Comparison of ENCODE assay signal across 32 cellular contexts in genomic region chr5:158858011-158858410, GRCh38.
DNase-seq lines count a peak whose midpoint lies in the region; ATAC-seq and TF ChIP-seq lines count a peak whose summit lies in the region.
"Had no signal": no experiment of that assay in that cellular context is flagged by ENCODE, and none has a peak within 500 bp of the region (broad histone marks: within the 10 kb centered on the region; RNA-seq: fewer than 3 reads in every experiment).

No MANE protein-coding gene starts in this region.

- H3K27ac ChIP-seq in BLaER1 treated with 17β-estradiol and CSF1 and Interleukin-3, amounts not matched to agents 10 nM and 100 nM = peak overlapping the region in 2 of 11 experiments; percentile 6 to 68; a peak in 2 of 22 replicates
- H3K27ac ChIP-seq in HEK293 (ENCODE audit: extremely low read depth, low read depth, low read length) = no peak overlapping the region
- H3K27ac ChIP-seq: C4-2B, cardiac muscle cell, colonic mucosa, left ventricle myocardium inferior, PC-9, tibial artery, vagina had no signal

- peaks cover 4 to 98% (median 63%) of the 10 kb centered on the region in 11 experiments; a peak in 18 of 22 replicates for H3K36me3 ChIP-seq in BLaER1 treated with 17β-estradiol and CSF1 and Interleukin-3, amounts not matched to agents 10 nM and 100 nM
- no peaks in the 10 kb centered on the region for H3K36me3 ChIP-seq in HEK293 (ENCODE audit: control insufficient read depth in 2 of 2, insufficient read depth in 1 of 2, low read length in 2 of 2)
- H3K36me3 ChIP-seq: cardiac muscle cell, colonic mucosa, left ventricle myocardium inferior, tibial artery, vagina had no signal

- no peaks in the 10 kb centered on the region; a peak in 1 of 22 replicates for H3K9me3 ChIP-seq in BLaER1 treated with 17β-estradiol and CSF1 and Interleukin-3, amounts not matched to agents 10 nM and 100 nM (replicated peaks in 1 of 11)
- H3K9me3 ChIP-seq in HEK293 (ENCODE audit: control insufficient read depth, insufficient read depth, low read depth, low read length) = no peaks in the 10 kb centered on the region
- H3K9me3 ChIP-seq: colonic mucosa, left ventricle myocardium inferior, tibial artery, vagina had no signal

- no peak overlapping the region for H3K9ac ChIP-seq in BLaER1 treated with 17β-estradiol and CSF1 and Interleukin-3, amounts not matched to agents 10 nM and 100 nM

- TF ChIP-seq CTCF in HEK293 (tag by site-specific recombination; IDR thresholded peaks at IDR 0.05) = no peak
- no peak for TF ChIP-seq CTCF in nephron progenitor cell (IDR thresholded peaks at IDR 0.05)

- peak overlapping the region in 9 of 11 experiments; percentile 47 to 73 (median 64); a peak in 17 of 22 replicates for H3K4me2 ChIP-seq in BLaER1 treated with 17β-estradiol and CSF1 and Interleukin-3, amounts not matched to agents 10 nM and 100 nM
- H3K4me2 ChIP-seq: PC-9 had no signal

- intact Hi-C loops in left colon (cut with DNase I, micrococcal nuclease) = no loop called here

- peaks cover 71% of the 10 kb centered on the region for H3K4me1 Mint-ChIP-seq in nephron progenitor cell

- DNase-seq in NCI-H524 treated with DMSO at 0.1 percent for 48 hours (lab: John Stamatoyannopoulos, UW) (peak; percentile 66), nephron progenitor cell (peak; percentile 24), NCI-H2227 treated with DMSO at 0.1 percent for 48 hours (lab: John Stamatoyannopoulos, UW) (no peak), left colon (no peak)
- DNase-seq: activated CD4-positive, alpha-beta T cell treated with anti-CD3 and anti-CD28 coated beads, Interleukin-2, amount 50 U/mL, for 4 hours; activated CD4-positive, CD25-positive, alpha-beta regulatory T cell; activated CD8-positive, alpha-beta memory T cell treated with anti-CD3 and anti-CD28 coated beads, Interleukin-2, amount 10 ng/mL, durations not matched to agents 7 days and 5 days; activated gamma-delta T cell treated with Interleukin-2 at 50 U/mL for 16 hours; activated T-cell treated with anti-CD3 and anti-CD28 coated beads, Interleukin-2, amount 50 U/mL, for 4 hours; colonic mucosa; effector CD4-positive, alpha-beta T cell; EL; H7; Kasumi-1; left ventricle myocardium inferior; MV-4-11; NCI-H1436; nucleus accumbens; PC-9; stimulated activated CD4-positive, alpha-beta T cell treated with anti-CD3 and anti-CD28 coated beads, Interleukin-12 subunit alpha, Interleukin-12 subunit beta, amount 100 ng/mL, for 4 hours; stimulated activated CD4-positive, alpha-beta T cell treated with anti-CD3 and anti-CD28 coated beads, Interleukin-2, amount 100 ng/mL, for 48 hours; tibial artery had no signal

- ATAC-seq in left colon (no peak), GM21737 (IDR thresholded peaks at IDR 0.05; ENCODE audit: unreplicated experiment) (no peak)
- ATAC-seq: activated CD8-positive, alpha-beta memory T cell treated with anti-CD3 and anti-CD28 coated beads, Interleukin-2, amount 10 ng/mL, durations not matched to agents 7 days and 5 days; activated T-cell treated with anti-CD3 and anti-CD28 coated beads, Interleukin-2, amount 50 U/mL, for 4 hours; sciatic nerve; SK-N-SH treated with all-trans-retinoic acid at 6 μM for 48 hours had no signal

- no peak overlapping the region for H3K4me3 ChIP-seq in BLaER1 treated with 17β-estradiol and CSF1 and Interleukin-3, amounts not matched to agents 10 nM and 100 nM
- H3K4me3 ChIP-seq in HEK293 (ENCODE audit: low read depth, low read length) = no peak overlapping the region
- H3K4me3 ChIP-seq: cardiac muscle cell, colonic mucosa, left ventricle myocardium inferior, PC-9, tibial artery, vagina had no signal

- no peak overlapping the region for H3K27ac Mint-ChIP-seq in nephron progenitor cell
- H3K27ac Mint-ChIP-seq: activated CD8-positive, alpha-beta memory T cell treated with anti-CD3 and anti-CD28 coated beads, Interleukin-2, amount 10 ng/mL, durations not matched to agents 7 days and 5 days; progenitor cell of endocrine pancreas; T-helper 1 cell treated with Interleukin-12 subunit alpha and Interleukin-12 subunit beta and Interleukin-4 antibody, amounts not matched to agents 30 μg/mL and 1 μg/mL, for 36 hours had no signal

- no peaks in the 10 kb centered on the region for H3K27me3 ChIP-seq in BLaER1 treated with 17β-estradiol and CSF1 and Interleukin-3, amounts not matched to agents 10 nM and 100 nM
- H3K27me3 ChIP-seq: cardiac muscle cell, colonic mucosa, tibial artery, vagina had no signal

- H3K9me3 Mint-ChIP-seq in nephron progenitor cell = no peaks in the 10 kb centered on the region
- H3K9me3 Mint-ChIP-seq: activated T-cell treated with anti-CD3 and anti-CD28 coated beads, Interleukin-2, amount 50 U/mL, for 4 hours; T-helper 1 cell treated with Interleukin-12 subunit alpha and Interleukin-12 subunit beta and Interleukin-4 antibody, amounts not matched to agents 30 μg/mL and 1 μg/mL, for 36 hours had no signal

- CTCF ChIA-PET in HEK293 (lab: Yijun Ruan, JAX) = no interaction called here

- H4K20me1 ChIP-seq in BLaER1 treated with 17β-estradiol and CSF1 and Interleukin-3, amounts not matched to agents 10 nM and 100 nM = peaks cover 0 to 100% (median 21%) of the 10 kb centered on the region in 11 experiments; a peak in 10 of 22 replicates

- peak overlapping the region; percentile 16 for H3K4me3 Mint-ChIP-seq in nephron progenitor cell
- H3K4me3 Mint-ChIP-seq: activated CD8-positive, alpha-beta memory T cell treated with anti-CD3 and anti-CD28 coated beads, Interleukin-2, amount 10 ng/mL, durations not matched to agents 7 days and 5 days; activated T-cell treated with anti-CD3 and anti-CD28 coated beads, Interleukin-2, amount 50 U/mL, for 4 hours; T-helper 1 cell treated with Interleukin-12 subunit alpha and Interleukin-12 subunit beta and Interleukin-4 antibody, amounts not matched to agents 30 μg/mL and 1 μg/mL, for 36 hours had no signal

- H3K4me1 ChIP-seq in BLaER1 treated with 17β-estradiol and CSF1 and Interleukin-3, amounts not matched to agents 10 nM and 100 nM = peaks cover 41 to 100% (median 86%) of the 10 kb centered on the region in 10 experiments
- peaks cover 18% of the 10 kb centered on the region for H3K4me1 ChIP-seq in HEK293 (ENCODE audit: control insufficient read depth, insufficient read depth, low read length)
- H3K4me1 ChIP-seq: colonic mucosa had no signal

- POLR2A ChIA-PET in HEK293 (lab: Yijun Ruan, JAX) = no interaction called here

- H3K27me3 Mint-ChIP-seq in nephron progenitor cell (ENCODE audit: low read depth, poor library complexity) = peaks cover 12% of the 10 kb centered on the region

- no peaks in the 10 kb centered on the region for H3K36me3 Mint-ChIP-seq in nephron progenitor cell (ENCODE audit: low read depth)
- H3K36me3 Mint-ChIP-seq: activated CD8-positive, alpha-beta memory T cell treated with anti-CD3 and anti-CD28 coated beads, Interleukin-2, amount 10 ng/mL, durations not matched to agents 7 days and 5 days had no signal

TF ChIP-seq in HEK293, 187 proteins besides CTCF, POLR2A, EP300 and RAD21:
- TF ChIP-seq ZNF501 (tag by site-specific recombination; IDR thresholded peaks at IDR 0.05) (no peak), FEZF1 (tag by site-specific recombination; IDR thresholded peaks at IDR 0.05) (peak; percentile 52; the same call in 1 of the 2 replicates), ZBTB44 (tag by site-specific recombination; IDR thresholded peaks at IDR 0.05) (peak; percentile 69), MYNN (tag by site-specific recombination; IDR thresholded peaks at IDR 0.05; ENCODE audit: borderline replicate concordance) (peak; percentile 24; the same call in 1 of the 2 replicates), ZNF366 (tag by site-specific recombination; conservative IDR thresholded peaks at IDR 0.05) (peak; percentile 56), ZNF140 (tag by site-specific recombination; IDR thresholded peaks at IDR 0.05) (no peak), ZNF776 (tag by site-specific recombination; IDR thresholded peaks at IDR 0.05; ENCODE audit: borderline replicate concordance) (no peak), ZNF660 (tag by site-specific recombination; IDR thresholded peaks at IDR 0.05) (0 out of 2 replicates have a peak, but pooled peaks have one; percentile 25), ZNF670 (tag by site-specific recombination; IDR thresholded peaks at IDR 0.05; ENCODE audit: low read depth) (no peak)

Comparison
In these comparisons a context has a peak if more than half of its experiments do, and no peak if none do; other contexts are left out.
1. DNase-seq: peak in NCI-H524 treated with DMSO at 0.1 percent for 48 hours (single experiment) and nephron progenitor cell (single experiment); none in NCI-H2227 treated with DMSO at 0.1 percent for 48 hours (single experiment) and left colon (0 of 2).